ENCODE assay signal across 8 cellular contexts in the genomic region with DNA sequence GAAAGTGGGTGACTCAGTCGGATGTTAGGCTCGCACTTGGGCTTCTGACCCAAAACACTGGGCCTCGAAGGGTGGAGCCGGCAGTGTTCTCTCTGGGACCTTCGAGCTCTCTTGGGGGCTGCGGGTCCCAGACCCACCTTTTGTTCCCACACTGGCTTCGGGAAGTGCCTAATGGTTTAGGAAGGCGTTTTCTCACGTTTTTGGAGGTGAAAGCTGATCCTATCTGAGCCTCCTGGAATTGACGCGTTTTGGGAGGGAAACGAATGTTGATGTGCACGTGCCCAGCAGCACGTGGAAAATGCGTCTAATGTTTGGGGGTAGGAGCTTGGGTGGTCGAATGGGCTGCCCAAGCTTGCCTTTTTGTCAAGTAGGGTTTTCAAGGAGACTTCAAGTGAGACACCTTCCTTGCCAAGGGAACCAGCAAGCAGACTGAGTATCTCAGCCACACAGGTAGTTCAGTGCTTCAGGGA.
DNase-seq lines count a peak whose midpoint lies in the region; ATAC-seq and TF ChIP-seq lines count a peak whose summit lies in the region.

No MANE protein-coding gene starts in this region.

- H3K27me3 Mint-ChIP-seq in T-helper 2 cell treated with Interferon-gamma antibody and Interleukin-4, amounts not matched to agents 5 μg/mL and 100 μg/mL, for 36 hours (ENCODE audit: low read depth): peaks cover 2% of the 10 kb centered on the region

- peaks cover 33% of the 10 kb centered on the region for H3K36me3 ChIP-seq in SK-N-MC (ENCODE audit: insufficient read depth, low read length)

- no peaks in the 10 kb centered on the region for H3K9me3 Mint-ChIP-seq in T-helper 2 cell treated with Interferon-gamma antibody and Interleukin-4, amounts not matched to agents 5 μg/mL and 100 μg/mL, for 36 hours

- no peaks in the 10 kb centered on the region for H3K9me3 ChIP-seq in SK-N-MC (ENCODE audit: low read depth, low read length)

- peak overlapping the region; percentile 98 for H3K4me3 ChIP-seq in SK-N-MC
- H3K4me3 ChIP-seq in retinal pigment epithelial cell (ENCODE audit: low read length): peak overlapping the region; percentile 90

- peak overlapping the region; percentile 90 for H3K4me3 Mint-ChIP-seq in T-helper 2 cell treated with Interferon-gamma antibody and Interleukin-4, amounts not matched to agents 5 μg/mL and 100 μg/mL, for 36 hours

- peaks cover 38% of the 10 kb centered on the region for H3K36me3 Mint-ChIP-seq in T-helper 2 cell treated with Interferon-gamma antibody and Interleukin-4, amounts not matched to agents 5 μg/mL and 100 μg/mL, for 36 hours (ENCODE audit: low read depth)

- ATAC-seq in HG02763 (IDR thresholded peaks at IDR 0.05; ENCODE audit: unreplicated experiment): no peak
- ATAC-seq in GM18502 (IDR thresholded peaks at IDR 0.05; ENCODE audit: poor library complexity, unreplicated experiment): no peak

- no peak for DNase-seq in T-helper 2 cell treated with Interferon-gamma antibody and Interleukin-4, amounts not matched to agents 5 μg/mL and 100 μg/mL, for 36 hours (ENCODE audit: low spot score)
- DNase-seq in T-helper 2 cell: no peak
- DNase-seq in SK-N-MC (ENCODE audit: low read depth, low spot score): no peak
- DNase-seq in fibroblast of the conjunctiva (ENCODE audit: low read depth): peak; percentile 56
- DNase-seq in retinal pigment epithelial cell (ENCODE audit: low read depth): no peak
- DNase-seq in NOMO-1 (lab: John Stamatoyannopoulos, UW; ENCODE audit: unreplicated experiment in 2 of 2): no peak

- H3K9ac ChIP-seq in SK-N-MC (ENCODE audit: insufficient read length): peak overlapping the region; percentile 97

- peak overlapping the region; percentile 70 for H3K27ac Mint-ChIP-seq in T-helper 2 cell treated with Interferon-gamma antibody and Interleukin-4, amounts not matched to agents 5 μg/mL and 100 μg/mL, for 36 hours

- peak overlapping the region; percentile 54 for H3K27ac ChIP-seq in SK-N-MC

- H3K4me1 Mint-ChIP-seq in T-helper 2 cell treated with Interferon-gamma antibody and Interleukin-4, amounts not matched to agents 5 μg/mL and 100 μg/mL, for 36 hours (ENCODE audit: low read depth): peaks cover 17% of the 10 kb centered on the region

- no peak for TF ChIP-seq CTCF in retinal pigment epithelial cell (conservative IDR thresholded peaks at IDR 0.05; ENCODE audit: low read depth, low read length)
